14 cellular contexts compared by ENCODE assay signal in genomic region chr12:78951746-78952532, GRCh38.
DNase-seq lines count a peak whose midpoint lies in the region; ATAC-seq, FAIRE-seq and TF ChIP-seq lines count a peak whose summit lies in the region.
"Had no signal": no experiment of that assay in that cellular context is flagged by ENCODE, and none has a peak within 500 bp of the region (broad histone marks: within the 10 kb centered on the region; RNA-seq: fewer than 3 reads in every experiment).

No MANE protein-coding gene starts in this region.

- no peak overlapping the region for H3K4me3 ChIP-seq in breast epithelium
- H3K4me3 ChIP-seq: skin epidermis had no signal

- POLR2A ChIA-PET in MCF 10A (lab: Yijun Ruan, JAX) (interaction anchor here (1.0 kb wide), 1 partner anchor 494 kb away, joined by 4 read pairs; no protein-coding TSS in a partner anchor), WTC11 (lab: Charles Lee) (no interaction called here)

- no peaks in the 10 kb centered on the region for H3K9me3 ChIP-seq in breast epithelium

- TF ChIP-seq POLR2A in breast epithelium (IDR thresholded peaks at IDR 0.05) = no peak

- no peak for TF ChIP-seq CTCF in MCF 10A (IDR thresholded peaks at IDR 0.05; ENCODE audit: unreplicated experiment)
- no peak for TF ChIP-seq CTCF in breast epithelium (IDR thresholded peaks at IDR 0.05)
- no peak for TF ChIP-seq CTCF in WTC11 (IDR thresholded peaks at IDR 0.05)

- CTCF ChIA-PET in MCF 10A (lab: Yijun Ruan, JAX) = no interaction called here
- CTCF ChIA-PET in WTC11 (lab: Charles Lee) = no interaction called here

- BruUV-seq in MCF 10A (replicated peaks; lab: Mats Ljungman, UMichigan) = no TSS peak

- H3K27ac Mint-ChIP-seq in MCF 10A (ENCODE audit: low read depth, unreplicated experiment) (no peak overlapping the region), WTC11 (no peak overlapping the region)
- H3K27ac Mint-ChIP-seq: naive thymus-derived CD8-positive, alpha-beta T cell had no signal

- no peak overlapping the region for H3K27ac ChIP-seq in breast epithelium
- H3K27ac ChIP-seq: skin epidermis had no signal

- intact Hi-C loops in MCF 10A (cut with micrococcal nuclease) (no loop called here), breast epithelium (cut with DNase I; ENCODE audit: low total_unique reads) (no loop called here)

- no peaks in the 10 kb centered on the region for H3K27me3 ChIP-seq in breast epithelium

- no peaks in the 10 kb centered on the region for H3K4me1 Mint-ChIP-seq in MCF 10A (ENCODE audit: insufficient read depth, unreplicated experiment)
- no peaks in the 10 kb centered on the region for H3K4me1 Mint-ChIP-seq in WTC11
- H3K4me1 Mint-ChIP-seq: naive thymus-derived CD8-positive, alpha-beta T cell had no signal

- H3K4me3 Mint-ChIP-seq in MCF 10A (ENCODE audit: unreplicated experiment) = no peak overlapping the region
- no peak overlapping the region for H3K4me3 Mint-ChIP-seq in WTC11
- H3K4me3 Mint-ChIP-seq: naive thymus-derived CD8-positive, alpha-beta T cell had no signal

- peak; percentile 1 for DNase-seq in MCF 10A (ENCODE audit: unreplicated experiment)
- no peak for DNase-seq in breast epithelium (ENCODE audit: low spot score in 2 of 2)
- DNase-seq in NCI-H446 treated with DMSO at 0.1 percent for 48 hours (lab: John Stamatoyannopoulos, UW) = peak; percentile 94
- peak; percentile 26 to 33 for DNase-seq in cerebellar nuclear complex (lab: John Stamatoyannopoulos, UW)
- DNase-seq in urothelium cell line (ENCODE audit: low spot score) = peak; percentile 2
- no peak for DNase-seq in medulla oblongata (ENCODE audit: extremely low spot score)
- DNase-seq in WTC11 (ENCODE audit: low spot score) = no peak
- no peak for DNase-seq in activated gamma-delta T cell (lab: John Stamatoyannopoulos, UW)
- DNase-seq: activated CD4-positive, alpha-beta T cell treated with anti-CD3 and anti-CD28 coated beads, Interleukin-2, amount 50 U/mL, for 4 hours; activated naive CD4-positive, alpha-beta T cell treated with Interleukin-2 at 50 U/mL for 16 hours; KBM-7; naive thymus-derived CD8-positive, alpha-beta T cell; trophoblast cell had no signal

- ATAC-seq in WTC11 = no peak
- ATAC-seq: naive thymus-derived CD8-positive, alpha-beta T cell had no signal

- H3K27me3 Mint-ChIP-seq in MCF 10A (ENCODE audit: insufficient read depth, unreplicated experiment) (no peaks in the 10 kb centered on the region), WTC11 (ENCODE audit: low read depth) (no peaks in the 10 kb centered on the region)
- H3K27me3 Mint-ChIP-seq: naive thymus-derived CD8-positive, alpha-beta T cell had no signal

- no peaks in the 10 kb centered on the region for H3K4me1 ChIP-seq in breast epithelium

- no peaks in the 10 kb centered on the region for H3K36me3 ChIP-seq in breast epithelium

- H3K36me3 Mint-ChIP-seq in MCF 10A (ENCODE audit: insufficient read depth, unreplicated experiment) (no peaks in the 10 kb centered on the region), WTC11 (no peaks in the 10 kb centered on the region)
- H3K36me3 Mint-ChIP-seq: naive thymus-derived CD8-positive, alpha-beta T cell had no signal

- no peaks in the 10 kb centered on the region for H3K9me3 Mint-ChIP-seq in MCF 10A (ENCODE audit: unreplicated experiment)
- no peaks in the 10 kb centered on the region for H3K9me3 Mint-ChIP-seq in WTC11

- no peak for FAIRE-seq in urothelium cell line (lab: Jason Lieb, UNC)

TF ChIP-seq in WTC11, 78 proteins besides CTCF, POLR2A, EP300 and RAD21:
- TF ChIP-seq NFYB (CRISPR knock-in tag; conservative IDR thresholded peaks at IDR 0.05; ENCODE audit: low read depth) (no peak), TEAD4 (CRISPR knock-in tag; IDR thresholded peaks at IDR 0.05) (no peak), KAT7 (CRISPR knock-in tag; IDR thresholded peaks at IDR 0.05; ENCODE audit: borderline replicate concordance) (no peak), ATF2 (CRISPR knock-in tag; IDR thresholded peaks at IDR 0.05; ENCODE audit: borderline replicate concordance, low read depth) (no peak)

Comparison
In these comparisons a context has a peak if more than half of its experiments do, and no peak if none do; other contexts are left out.
1. DNase-seq: peak in MCF 10A (single experiment), NCI-H446 treated with DMSO at 0.1 percent for 48 hours (single experiment), cerebellar nuclear complex (2 of 2) and urothelium cell line (single experiment); none in breast epithelium (0 of 2), medulla oblongata (single experiment), WTC11 (single experiment) and activated gamma-delta T cell (single experiment).